In the genomic region with DNA sequence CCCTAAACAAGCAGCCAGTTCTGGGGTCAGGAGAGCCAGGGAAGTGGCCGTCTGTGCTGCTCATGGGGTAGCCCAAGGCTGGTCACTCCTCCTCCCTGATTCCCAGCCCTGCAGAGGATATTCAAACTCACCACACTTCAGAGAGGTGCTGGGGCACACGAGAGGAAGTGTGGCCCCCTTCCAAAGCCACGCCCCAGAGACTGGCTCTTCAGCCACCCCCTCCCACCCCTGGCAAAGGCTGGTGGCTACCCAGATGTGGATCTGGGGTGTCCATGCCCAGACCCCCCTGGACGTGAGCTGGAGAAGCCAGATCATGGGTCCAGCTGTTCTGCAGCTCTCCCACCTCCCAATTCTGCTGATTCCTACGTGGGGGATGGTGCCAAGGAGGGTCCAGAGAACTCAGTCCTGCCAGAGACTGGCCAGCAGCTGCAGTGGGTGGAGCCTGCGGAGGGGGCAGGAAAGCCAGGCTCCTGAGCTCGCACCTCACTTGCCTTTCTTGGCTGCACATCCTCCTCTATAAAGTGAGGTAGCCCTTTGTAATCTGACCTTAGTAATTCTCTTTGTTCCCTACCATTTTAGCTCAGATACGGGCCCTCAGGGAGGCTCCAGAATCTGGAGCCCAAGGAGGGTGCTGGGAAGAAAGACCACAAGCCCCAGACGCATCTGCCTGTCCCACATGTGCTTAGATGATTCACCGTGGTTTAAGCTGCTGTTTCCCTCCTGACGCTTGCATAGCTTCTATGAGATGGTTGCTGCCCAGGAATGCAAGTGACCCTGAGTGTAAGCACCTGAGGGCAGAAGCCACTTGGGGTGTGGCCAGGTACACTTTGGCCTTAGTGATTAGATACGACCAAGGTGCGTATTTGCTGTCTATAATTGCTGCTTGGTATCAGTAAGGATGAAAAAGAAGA, we compare ENCODE assay signal across 27 cellular contexts. TPM values are rescaled to one million over a fixed set of nuclear protein-coding genes. Genes with fewer than 3 reads are reported as not detected.
DNase-seq lines count a peak whose midpoint lies in the region; ATAC-seq, FAIRE-seq and TF ChIP-seq lines count a peak whose summit lies in the region.
"Had no signal": no experiment of that assay in that cellular context is flagged by ENCODE, and none has a peak within 500 bp of the region (broad histone marks: within the 10 kb centered on the region; RNA-seq: fewer than 3 reads in every experiment).

No MANE protein-coding gene starts in this region.

- no peak overlapping the region for H3K4me2 ChIP-seq in hepatocyte
- H3K4me2 ChIP-seq: neural progenitor cell had no signal

- WGBS in hepatocyte (ENCODE audit: low lambda C conversion rate, missing lambda C conversion rate), result 77% methylated on average over 13 of the region's 13 CpGs
- 44 to 68% (median 57%) methylated on average over 13 of the region's 13 CpGs for WGBS in small intestine, 3 donors

- no peaks in the 10 kb centered on the region for H4K20me1 ChIP-seq in hepatocyte (ENCODE audit: insufficient read depth, poor library complexity, severe bottlenecking)

- H3K27ac ChIP-seq in hepatocyte (no peak overlapping the region), small intestine (ENCODE audit: low read depth in 1 of 2, low read length in 1 of 2) (no peak overlapping the region)
- H3K27ac ChIP-seq: 22Rv1, esophagus muscularis mucosa, neural progenitor cell, sigmoid colon, upper lobe of left lung had no signal

- H3K9me2 ChIP-seq in hepatocyte (replicated peaks; ENCODE audit: insufficient read depth), result no peaks in the 10 kb centered on the region

- in situ Hi-C loops in SK-MEL-5 (cut with HindIII; ENCODE audit: low pct_unique_long_range_greater_than_20kb, low sequenced_read_pairs), result no loop called here

- peak; percentile 33 for DNase-seq in NCI-H82 (lab: John Stamatoyannopoulos, UW)
- DNase-seq in NCI-H82 treated with DMSO at 0.1 percent for 48 hours (lab: John Stamatoyannopoulos, UW; ENCODE audit: unreplicated experiment), result no peak
- peak; percentile 40 for DNase-seq in SK-MEL-5 (ENCODE audit: low read depth, low spot score)
- peak; percentile 32 for DNase-seq in hepatocyte (ENCODE audit: low spot score)
- DNase-seq in small intestine, result peak; percentile 72
- no peak for DNase-seq in NCI-H187 (lab: John Stamatoyannopoulos, UW)
- no peak for DNase-seq in NCI-H2107 (lab: John Stamatoyannopoulos, UW)
- DNase-seq: activated CD4-positive, alpha-beta T cell treated with anti-CD3 and anti-CD28 coated beads for 48 hours; activated naive CD4-positive, alpha-beta T cell; activated T-cell treated with anti-CD3 and anti-CD28 coated beads, Interleukin-2, amount 50 U/mL, for 4 hours; kidney; NCI-H1105; NCI-H2029; NCI-H774; OCI-M1; SHP77 treated with DMSO at 0.1 percent for 48 hours; T-helper 1 cell had no signal

- FAIRE-seq in small intestine (lab: Jason Lieb, UNC), result no peak
- FAIRE-seq: colon, GM18507, kidney, TTC549 had no signal

- H2AFZ ChIP-seq in hepatocyte, result no peak overlapping the region
- H2AFZ ChIP-seq: neural progenitor cell had no signal

- ATAC-seq in GM21786 (IDR thresholded peaks at IDR 0.05; ENCODE audit: unreplicated experiment), result no peak
- ATAC-seq: activated T-cell treated with anti-CD3 and anti-CD28 coated beads, Interleukin-2, amount 50 U/mL, for 4 hours had no signal

- H3K79me2 ChIP-seq in hepatocyte, result no peaks in the 10 kb centered on the region

- H3K9me3 ChIP-seq in hepatocyte (ENCODE audit: low read depth), result no peaks in the 10 kb centered on the region
- H3K9me3 ChIP-seq in small intestine (ENCODE audit: control insufficient read depth, low read depth), result no peaks in the 10 kb centered on the region
- H3K9me3 ChIP-seq: esophagus muscularis mucosa, sigmoid colon, upper lobe of left lung had no signal

- H3K36me3 ChIP-seq in hepatocyte (replicated peaks; ENCODE audit: insufficient read depth, low read depth) (no peaks in the 10 kb centered on the region), small intestine (ENCODE audit: control insufficient read depth in 2 of 2, insufficient read depth in 2 of 2, low read length in 2 of 2) (no peaks in the 10 kb centered on the region)
- H3K36me3 ChIP-seq: esophagus muscularis mucosa, neural progenitor cell, sigmoid colon, upper lobe of left lung had no signal

- no peak for TF ChIP-seq CTCF in hepatocyte (IDR thresholded peaks at IDR 0.05; ENCODE audit: poor library complexity)

- H3K4me3 ChIP-seq in hepatocyte, result no peak overlapping the region
- H3K4me3 ChIP-seq in small intestine (ENCODE audit: low read depth in 1 of 2, low read length in 2 of 2), result no peak overlapping the region
- H3K4me3 ChIP-seq: esophagus muscularis mucosa, lung, neural progenitor cell, sigmoid colon, upper lobe of left lung had no signal

- H3K4me1 ChIP-seq in hepatocyte (ENCODE audit: insufficient read depth), result peaks cover 3% of the 10 kb centered on the region
- no peaks in the 10 kb centered on the region for H3K4me1 ChIP-seq in small intestine (ENCODE audit: control insufficient read depth in 2 of 2, insufficient read depth in 1 of 2, low read depth in 1 of 2, low read length in 1 of 2)
- H3K4me1 ChIP-seq: esophagus muscularis mucosa, sigmoid colon, upper lobe of left lung had no signal

- no peaks in the 10 kb centered on the region for H3K27me3 ChIP-seq in hepatocyte
- H3K27me3 ChIP-seq in small intestine (ENCODE audit: control insufficient read depth in 2 of 2, insufficient read depth in 2 of 2, low read length in 2 of 2), result no peaks in the 10 kb centered on the region
- H3K27me3 ChIP-seq: neural progenitor cell, upper lobe of left lung had no signal

RNA-seq across cellular contexts. Expression of a gene that starts 15.3 kb away (rescaled TPM):
- total RNA-seq in SK-MEL-5 (2014; rRNA removed; shearing (Covaris generic)), result 1.3 and 1.5 TPM in 2 replicates
- polyA plus RNA-seq in SK-MEL-5 (2015; cell fraction: cytosol; rRNA removed), result 3.8 and 4.5 TPM in 2 replicates
- 1.5 and 3.5 TPM in 2 replicates for polyA plus RNA-seq in SK-MEL-5 (2015; cell fraction: nucleus; rRNA removed)
- 1.0 and 1.2 TPM in 2 replicates for total RNA-seq in hepatocyte
- 0.52 and 0.59 TPM in 2 replicates for polyA plus RNA-seq in hepatocyte
- polyA plus RNA-seq in small intestine, result under 1 TPM; under 0.01 to 0.21 (median under 0.01) TPM

Comparison
In these comparisons a context has a peak if more than half of its experiments do, and no peak if none do; other contexts are left out.
1. DNase-seq: peak in NCI-H82 (single experiment), SK-MEL-5 (single experiment), hepatocyte (single experiment) and small intestine (single experiment); none in NCI-H82 treated with DMSO at 0.1 percent for 48 hours (single experiment), NCI-H187 (0 of 2) and NCI-H2107 (single experiment).